ENCODE assay signal across 1 cellular context in genomic region chr10:124736491-124737136, GRCh38.
TF ChIP-seq lines count a peak whose summit lies in the region.

No MANE protein-coding gene starts in this region.

TF ChIP-seq in HepG2, 621 proteins besides CTCF, POLR2A, EP300 and RAD21 (continued from another document):
- TF ChIP-seq ZNF274 (CRISPR knock-in tag; IDR thresholded peaks at IDR 0.05) (no peak), ZNF614 (CRISPR knock-in tag; IDR thresholded peaks at IDR 0.05; ENCODE audit: borderline replicate concordance) (no peak), ZNF788 (CRISPR knock-in tag; IDR thresholded peaks at IDR 0.05; ENCODE audit: borderline replicate concordance) (peak; percentile 47; the same call in 1 of the 2 replicates), SOX5 (CRISPR knock-in tag; IDR thresholded peaks at IDR 0.05; ENCODE audit: borderline replicate concordance) (0 out of 2 replicates have a peak, but pooled peaks have one; percentile 12), ZNF768 (CRISPR knock-in tag; IDR thresholded peaks at IDR 0.05) (peak; percentile 87), ZNF17 (CRISPR knock-in tag; IDR thresholded peaks at IDR 0.05) (no peak), PATZ1 (CRISPR knock-in tag; IDR thresholded peaks at IDR 0.05) (peak; percentile 77), ZNF556 (CRISPR knock-in tag; IDR thresholded peaks at IDR 0.05; ENCODE audit: borderline replicate concordance) (no peak), TBL1XR1 (IDR thresholded peaks at IDR 0.05; ENCODE audit: borderline replicate concordance, low read length, partially characterized antibody) (peak; percentile 93), SNAPC5 (CRISPR knock-in tag; IDR thresholded peaks at IDR 0.05; ENCODE audit: borderline replicate concordance) (no peak), ZBTB2 (CRISPR knock-in tag; IDR thresholded peaks at IDR 0.05; ENCODE audit: low read depth) (no peak), RARG (CRISPR knock-in tag; IDR thresholded peaks at IDR 0.05; ENCODE audit: low read depth) (no peak), ERF (CRISPR knock-in tag; IDR thresholded peaks at IDR 0.05) (no peak), SYNCRIP (IDR thresholded peaks at IDR 0.05; ENCODE audit: insufficient read depth, low read depth, low read length) (no peak), SKIL (CRISPR knock-in tag; IDR thresholded peaks at IDR 0.05; ENCODE audit: borderline replicate concordance) (peak; percentile 85), ZNF142 (CRISPR knock-in tag; IDR thresholded peaks at IDR 0.05) (no peak), ZNF292 (CRISPR knock-in tag; IDR thresholded peaks at IDR 0.05; ENCODE audit: borderline replicate concordance, low read depth) (0 out of 2 replicates have a peak, but pooled peaks have one; percentile 30), PHF21A (CRISPR knock-in tag; IDR thresholded peaks at IDR 0.05) (no peak), ZNF326 (CRISPR knock-in tag; IDR thresholded peaks at IDR 0.05; ENCODE audit: borderline replicate concordance) (no peak), KDM5A (IDR thresholded peaks at IDR 0.05; ENCODE audit: borderline replicate concordance, low read length) (no peak), TBX3 (IDR thresholded peaks at IDR 0.05; ENCODE audit: borderline replicate concordance) (no peak), SATB2 (CRISPR knock-in tag; IDR thresholded peaks at IDR 0.05) (no peak), ZNF687 (CRISPR knock-in tag; IDR thresholded peaks at IDR 0.05) (peak; percentile 64), ZNF709 (CRISPR knock-in tag; IDR thresholded peaks at IDR 0.05) (no peak), BCL3 (CRISPR knock-in tag; IDR thresholded peaks at IDR 0.05) (peak; percentile 86), NFIC (IDR thresholded peaks at IDR 0.05; ENCODE audit: low read length) (no peak), ZNF792 (CRISPR knock-in tag; IDR thresholded peaks at IDR 0.05) (no peak), SKI (IDR thresholded peaks at IDR 0.05; ENCODE audit: partially characterized antibody) (peak; percentile 95), RELA (CRISPR knock-in tag; IDR thresholded peaks at IDR 0.05) (peak; percentile 100)
